Comparison of ENCODE assay signal across 1 cellular context in genomic region chr2:133673570-133673969, GRCh38.
TF ChIP-seq lines count a peak whose summit lies in the region.

No MANE protein-coding gene starts in this region.

TF ChIP-seq in A549, 52 proteins besides CTCF, POLR2A, EP300 and RAD21 (continued from another document):
- no peak for TF ChIP-seq HMGXB4 (CRISPR knock-in tag; IDR thresholded peaks at IDR 0.05; ENCODE audit: borderline replicate concordance)
TF ChIP-seq in A549: peak in this region for 0.
